16 cellular contexts compared by ENCODE assay signal in genomic region chr21:46154155-46154954, GRCh38. TPM values are rescaled to one million over a fixed set of nuclear protein-coding genes. Genes with fewer than 3 reads are reported as not detected.
DNase-seq lines count a peak whose midpoint lies in the region; ATAC-seq, FAIRE-seq and TF ChIP-seq lines count a peak whose summit lies in the region.
"Had no signal": no experiment of that assay in that cellular context is flagged by ENCODE, and none has a peak within 500 bp of the region (broad histone marks: within the 10 kb centered on the region; RNA-seq: fewer than 3 reads in every experiment).

No MANE protein-coding gene starts in this region.

- H3K79me1 ChIP-seq in IMR-90 (ENCODE audit: low read depth in 1 of 2, low read length in 2 of 2) = no peaks in the 10 kb centered on the region

- H3K56ac ChIP-seq in IMR-90 (ENCODE audit: extremely low read depth, insufficient read depth, low read length) = no peak overlapping the region

- CTCF ChIA-PET in IMR-90 (lab: Yijun Ruan, JAX) = no interaction called here
- CTCF ChIA-PET in activated CD4-positive, alpha-beta memory T cell treated with anti-CD3 and anti-CD28 coated beads for 36 hours (lab: Charles Lee) = interaction anchor here (1.3 to 2.8 kb wide), 3 partner anchors 11 to 168 kb away, joined by 3 to 20 read pairs (median 6); no protein-coding TSS in a partner anchor

- H3K36me3 ChIP-seq in IMR-90 (ENCODE audit: control insufficient read depth, insufficient read depth, low read length) (no peaks in the 10 kb centered on the region), left lung (no peaks in the 10 kb centered on the region)
- H3K36me3 ChIP-seq: tibial nerve had no signal

- H3K4ac ChIP-seq in IMR-90 (ENCODE audit: low read depth, low read length) = no peak overlapping the region

- no peak overlapping the region for H2BK15ac ChIP-seq in IMR-90 (ENCODE audit: low read depth, low read length)

- no peak overlapping the region for H3K9ac ChIP-seq in IMR-90 (ENCODE audit: low read depth, low read length)
- H3K9ac ChIP-seq: parathyroid adenoma had no signal

- no peak overlapping the region for H3K27ac Mint-ChIP-seq in activated CD4-positive, alpha-beta memory T cell treated with anti-CD3 and anti-CD28 coated beads for 36 hours
- no peak overlapping the region for H3K27ac Mint-ChIP-seq in activated naive CD8-positive, alpha-beta T cell treated with anti-CD3 and anti-CD28 coated beads, Interleukin-2, amount 50 U/mL, for 24 hours
- H3K27ac Mint-ChIP-seq: activated T-helper 1 cell treated with anti-CD3 and anti-CD28 coated beads, Interleukin-12 subunit alpha, Interleukin-12 subunit beta, Interleukin-2, Interleukin-4 antibody, amounts not matched to agents 30 ng/mL and 10 ng/mL and 1 ng/mL, durations not matched to agents 14 hours and 24 hours and 36 hours had no signal

- H3K9me1 ChIP-seq in IMR-90 (ENCODE audit: insufficient read depth, low read length) = 0 out of 2 replicates have a peak, but pooled peaks cover 3% of the 10 kb centered on the region

- no peak overlapping the region for H3K4me2 ChIP-seq in IMR-90 (ENCODE audit: low read depth, low read length)

- H4K8ac ChIP-seq in IMR-90 (ENCODE audit: low read depth in 2 of 2, low read length in 2 of 2) = no peak overlapping the region

- no peak for FAIRE-seq in H54 (lab: Jason Lieb, UNC)

- H3K27me3 ChIP-seq in IMR-90 (ENCODE audit: control insufficient read depth, insufficient read depth, low read length) = no peaks in the 10 kb centered on the region
- H3K27me3 ChIP-seq in left lung = peaks cover 0 to 15% of the 10 kb centered on the region in 2 donors

- intact Hi-C loops in IMR-90 (cut with micrococcal nuclease) = no loop called here
- intact Hi-C loops in activated CD4-positive, alpha-beta memory T cell treated with anti-CD3 and anti-CD28 coated beads for 36 hours (cut with micrococcal nuclease) = no loop called here
- intact Hi-C loops in left lung (cut with DNase I) = no loop called here
- intact Hi-C loops in sciatic nerve (cut with DNase I) = no loop called here

- peak overlapping the region; percentile 28; the same call in 1 of the 2 replicates for H2AK5ac ChIP-seq in IMR-90 (ENCODE audit: low read depth, low read length)

- no peaks in the 10 kb centered on the region for H3K9me3 Mint-ChIP-seq in activated CD4-positive, alpha-beta memory T cell treated with anti-CD3 and anti-CD28 coated beads for 36 hours
- no peaks in the 10 kb centered on the region for H3K9me3 Mint-ChIP-seq in activated naive CD8-positive, alpha-beta T cell treated with anti-CD3 and anti-CD28 coated beads, Interleukin-2, amount 50 U/mL, for 24 hours
- H3K9me3 Mint-ChIP-seq: activated T-helper 1 cell treated with anti-CD3 and anti-CD28 coated beads, Interleukin-12 subunit alpha, Interleukin-12 subunit beta, Interleukin-2, Interleukin-4 antibody, amounts not matched to agents 30 ng/mL and 10 ng/mL and 1 ng/mL, durations not matched to agents 14 hours and 24 hours and 36 hours had no signal

- H3K23ac ChIP-seq in IMR-90 (ENCODE audit: low read depth, low read length) = no peak overlapping the region

- 91% methylated on average over 14 of the region's 39 CpGs; no CpG with 5 or more reads in 1 of the 2 experiments for WGBS in IMR-90 (ENCODE audit: extremely low coverage in 2 of 2, insufficient read length in 1 of 2), 2 experiments

- ATAC-seq in IMR-90 (ENCODE audit: low read depth) (no peak), left lung (no peak), sciatic nerve (no peak), HG03439 (IDR thresholded peaks at IDR 0.05; ENCODE audit: unreplicated experiment) (no peak)
- ATAC-seq in activated naive CD8-positive, alpha-beta T cell treated with anti-CD3 and anti-CD28 coated beads, Interleukin-2, amount 50 U/mL, for 24 hours = no peak

- H3K36me3 Mint-ChIP-seq in activated CD4-positive, alpha-beta memory T cell treated with anti-CD3 and anti-CD28 coated beads for 36 hours = no peaks in the 10 kb centered on the region
- H3K36me3 Mint-ChIP-seq in activated naive CD8-positive, alpha-beta T cell treated with anti-CD3 and anti-CD28 coated beads, Interleukin-2, amount 50 U/mL, for 24 hours (ENCODE audit: low read depth) = no peaks in the 10 kb centered on the region

- no peak overlapping the region for H2BK5ac ChIP-seq in IMR-90 (ENCODE audit: low read depth, low read length, poor library complexity, severe bottlenecking)

- no peak for TF ChIP-seq RAD21 in IMR-90 (IDR thresholded peaks at IDR 0.05; ENCODE audit: low read length)

- H4K5ac ChIP-seq in IMR-90 (ENCODE audit: low read depth, low read length) = no peak overlapping the region

- H3K4me3 ChIP-seq in IMR-90 (ENCODE audit: insufficient read depth, low read depth, low read length) (no peak overlapping the region), left lung (no peak overlapping the region)

- H3K4me3 Mint-ChIP-seq in activated CD4-positive, alpha-beta memory T cell treated with anti-CD3 and anti-CD28 coated beads for 36 hours = no peak overlapping the region
- no peak overlapping the region for H3K4me3 Mint-ChIP-seq in activated naive CD8-positive, alpha-beta T cell treated with anti-CD3 and anti-CD28 coated beads, Interleukin-2, amount 50 U/mL, for 24 hours
- H3K4me3 Mint-ChIP-seq: activated T-helper 1 cell treated with anti-CD3 and anti-CD28 coated beads, Interleukin-12 subunit alpha, Interleukin-12 subunit beta, Interleukin-2, Interleukin-4 antibody, amounts not matched to agents 30 ng/mL and 10 ng/mL and 1 ng/mL, durations not matched to agents 14 hours and 24 hours and 36 hours had no signal

- H3K4me1 Mint-ChIP-seq in activated CD4-positive, alpha-beta memory T cell treated with anti-CD3 and anti-CD28 coated beads for 36 hours (ENCODE audit: low read depth) = no peaks in the 10 kb centered on the region
- H3K4me1 Mint-ChIP-seq in activated naive CD8-positive, alpha-beta T cell treated with anti-CD3 and anti-CD28 coated beads, Interleukin-2, amount 50 U/mL, for 24 hours = no peaks in the 10 kb centered on the region

- in situ Hi-C loops in IMR-90 (cut with MboI; ENCODE audit: low sequenced_read_pairs) = no loop called here

- no TSS peak for BruUV-seq in IMR-90 (replicated peaks; lab: Mats Ljungman, UMichigan)

- no peaks in the 10 kb centered on the region for H3K27me3 Mint-ChIP-seq in activated CD4-positive, alpha-beta memory T cell treated with anti-CD3 and anti-CD28 coated beads for 36 hours
- no peaks in the 10 kb centered on the region for H3K27me3 Mint-ChIP-seq in activated naive CD8-positive, alpha-beta T cell treated with anti-CD3 and anti-CD28 coated beads, Interleukin-2, amount 50 U/mL, for 24 hours

- TF ChIP-seq POLR2A in IMR-90 (IDR thresholded peaks at IDR 0.05; ENCODE audit: low read depth, low read length) (no peak), H54 (IDR thresholded peaks at IDR 0.05; ENCODE audit: low read depth, low read length) (no peak)

- no peak for DNase-seq in IMR-90
- peak; percentile 6 for DNase-seq in activated CD4-positive, alpha-beta memory T cell treated with anti-CD3 and anti-CD28 coated beads for 36 hours
- DNase-seq in left lung = peak; percentile 30 to 70
- DNase-seq in sciatic nerve (ENCODE audit: low spot score) = peak; percentile 53
- DNase-seq in GM03348 (ENCODE audit: low spot score) = no peak
- no peak for DNase-seq in H54 (ENCODE audit: insufficient read length, low spot score)
- no peak for DNase-seq in activated naive CD8-positive, alpha-beta T cell treated with anti-CD3 and anti-CD28 coated beads, Interleukin-2, amount 50 U/mL, for 24 hours
- DNase-seq: activated CD4-positive, alpha-beta T cell treated with anti-CD3 and anti-CD28 coated beads for 4 hours; midbrain; NCI-H1694; NCI-H526; T-helper 1 cell had no signal

- dilution Hi-C loops in IMR-90 (cut with HindIII; ENCODE audit: low sequenced_read_pairs, unreplicated experiment) = no loop called here

- no peak overlapping the region for H2BK20ac ChIP-seq in IMR-90 (ENCODE audit: low read depth, low read length)

- no peaks in the 10 kb centered on the region for H4K20me1 ChIP-seq in IMR-90 (ENCODE audit: insufficient read depth, low read length)

- H2BK120ac ChIP-seq in IMR-90 (ENCODE audit: low read depth, low read length) = no peak overlapping the region

- H4K91ac ChIP-seq in IMR-90 (ENCODE audit: insufficient read depth, low read depth, low read length) = no peak overlapping the region

- no peak overlapping the region for H3K18ac ChIP-seq in IMR-90 (ENCODE audit: low read depth, low read length)

- POLR2A ChIA-PET in IMR-90 (lab: Charles Lee; ENCODE audit: unreplicated experiment) = no interaction called here
- POLR2A ChIA-PET in activated CD4-positive, alpha-beta memory T cell treated with anti-CD3 and anti-CD28 coated beads for 36 hours (lab: Charles Lee) = no interaction called here

- H3K14ac ChIP-seq in IMR-90 (replicated peaks; ENCODE audit: low read depth, low read length) = no peak overlapping the region

- no peak overlapping the region for H3K27ac ChIP-seq in IMR-90 (ENCODE audit: insufficient read depth, low read length)
- no peak overlapping the region for H3K27ac ChIP-seq in left lung
- H3K27ac ChIP-seq: parathyroid adenoma, tibial nerve had no signal

- H3K4me1 ChIP-seq in IMR-90 (ENCODE audit: control insufficient read depth, insufficient read depth, low read length) (peaks cover 2% of the 10 kb centered on the region), left lung (peaks cover 0 to 7% of the 10 kb centered on the region in 2 donors)
- H3K4me1 ChIP-seq: parathyroid adenoma had no signal

- no peak for TF ChIP-seq CTCF in IMR-90 (conservative IDR thresholded peaks at IDR 0.05; ENCODE audit: low read depth, low read length)
- TF ChIP-seq CTCF in left lung (IDR thresholded peaks at IDR 0.05) = no peak

- H2AFZ ChIP-seq in IMR-90 (replicated peaks; ENCODE audit: low read length, poor library complexity) = no peak overlapping the region
- H2AFZ ChIP-seq: parathyroid adenoma had no signal

- H2AK9ac ChIP-seq in IMR-90 (replicated peaks; ENCODE audit: low read depth, low read length, poor library complexity) = no peak overlapping the region

- H3K9me3 ChIP-seq in IMR-90 (ENCODE audit: control insufficient read depth, insufficient read depth, low read length) = no peaks in the 10 kb centered on the region
- H3K9me3 ChIP-seq in left lung = no peaks in the 10 kb centered on the region
- H3K9me3 ChIP-seq: tibial nerve had no signal

RNA-seq across cellular contexts. Expression of gene FTCD, which starts 1.0 kb away (rescaled TPM):
- total RNA-seq in IMR-90 (2012; rRNA removed) = not detected in 2 replicates
- 0.19 and 0.55 TPM in 2 replicates for polyA plus RNA-seq in IMR-90 (2012; rRNA removed)
- 0.16 and 0.28 TPM in 2 replicates for polyA plus RNA-seq in IMR-90 (2012; cell fraction: cytosol; rRNA removed)
- polyA plus RNA-seq in IMR-90 (2012; cell fraction: nucleus; rRNA removed; ENCODE audit: low replicate concordance) = 2.0 and 4.9 TPM in 2 replicates
- under 1 TPM in 1 of 2 experiments, not detected in 1; 0.22 TPM for total RNA-seq in activated CD4-positive, alpha-beta memory T cell treated with anti-CD3 and anti-CD28 coated beads for 36 hours
- total RNA-seq in left lung = under 1 TPM; 0.29 to 0.38 TPM
- 2.9 TPM for total RNA-seq in sciatic nerve

RNA-seq across cellular contexts. Expression of gene SPATC1L, which starts 29.9 kb away (rescaled TPM):
- total RNA-seq in IMR-90 (2012; rRNA removed) = 3.1 and 3.8 TPM in 2 replicates
- 17.2 and 23.4 TPM in 2 replicates for polyA plus RNA-seq in IMR-90 (2012; rRNA removed)
- 28.0 and 38.2 TPM in 2 replicates for polyA plus RNA-seq in IMR-90 (2012; cell fraction: cytosol; rRNA removed)
- polyA plus RNA-seq in IMR-90 (2012; cell fraction: nucleus; rRNA removed; ENCODE audit: low replicate concordance) = 19.7 and 57.2 TPM in 2 replicates
- 1 to 10 TPM; 5.7 to 6.7 TPM for total RNA-seq in activated CD4-positive, alpha-beta memory T cell treated with anti-CD3 and anti-CD28 coated beads for 36 hours
- total RNA-seq in left lung = 10 to 100 TPM in 1 of 2 donors, 1 to 10 TPM in 1; 5.0 to 10.3 TPM
- total RNA-seq in sciatic nerve = 9.9 TPM

RNA-seq across cellular contexts. Expression of gene COL6A2, which starts 56.4 kb away (rescaled TPM):
- total RNA-seq in IMR-90 (2012; rRNA removed) (208 and 222 TPM in 2 replicates), left lung (100 to 1,000 TPM; 405 to 474 TPM), sciatic nerve (397 TPM)
- polyA plus RNA-seq in IMR-90 (2012; rRNA removed) = 1,065 and 1,165 TPM in 2 replicates
- 753 and 1,846 TPM in 2 replicates for polyA plus RNA-seq in IMR-90 (2012; cell fraction: cytosol; rRNA removed)
- polyA plus RNA-seq in IMR-90 (2012; cell fraction: nucleus; rRNA removed; ENCODE audit: low replicate concordance) = 2,830 and 5,552 TPM in 2 replicates
- 1 to 10 TPM; 4.3 to 4.8 TPM for total RNA-seq in activated CD4-positive, alpha-beta memory T cell treated with anti-CD3 and anti-CD28 coated beads for 36 hours

Comparison
In these comparisons a context has a peak if more than half of its experiments do, and no peak if none do; other contexts are left out.
1. DNase-seq: peak in activated CD4-positive, alpha-beta memory T cell treated with anti-CD3 and anti-CD28 coated beads for 36 hours (single experiment), left lung (2 of 2) and sciatic nerve (single experiment); none in IMR-90 (single experiment), GM03348 (single experiment), H54 (single experiment) and activated naive CD8-positive, alpha-beta T cell treated with anti-CD3 and anti-CD28 coated beads, Interleukin-2, amount 50 U/mL, for 24 hours (single experiment).
2. RNA of gene COL6A2, which starts 56.4 kb away (total RNA-seq): 405 to 474 TPM in left lung, 397 TPM in sciatic nerve (single experiment) and 208 to 222 TPM in IMR-90; 4.3 to 4.8 TPM in activated CD4-positive, alpha-beta memory T cell treated with anti-CD3 and anti-CD28 coated beads for 36 hours; every median in the first group is over 10 times any median in the second.